In the genomic region with DNA sequence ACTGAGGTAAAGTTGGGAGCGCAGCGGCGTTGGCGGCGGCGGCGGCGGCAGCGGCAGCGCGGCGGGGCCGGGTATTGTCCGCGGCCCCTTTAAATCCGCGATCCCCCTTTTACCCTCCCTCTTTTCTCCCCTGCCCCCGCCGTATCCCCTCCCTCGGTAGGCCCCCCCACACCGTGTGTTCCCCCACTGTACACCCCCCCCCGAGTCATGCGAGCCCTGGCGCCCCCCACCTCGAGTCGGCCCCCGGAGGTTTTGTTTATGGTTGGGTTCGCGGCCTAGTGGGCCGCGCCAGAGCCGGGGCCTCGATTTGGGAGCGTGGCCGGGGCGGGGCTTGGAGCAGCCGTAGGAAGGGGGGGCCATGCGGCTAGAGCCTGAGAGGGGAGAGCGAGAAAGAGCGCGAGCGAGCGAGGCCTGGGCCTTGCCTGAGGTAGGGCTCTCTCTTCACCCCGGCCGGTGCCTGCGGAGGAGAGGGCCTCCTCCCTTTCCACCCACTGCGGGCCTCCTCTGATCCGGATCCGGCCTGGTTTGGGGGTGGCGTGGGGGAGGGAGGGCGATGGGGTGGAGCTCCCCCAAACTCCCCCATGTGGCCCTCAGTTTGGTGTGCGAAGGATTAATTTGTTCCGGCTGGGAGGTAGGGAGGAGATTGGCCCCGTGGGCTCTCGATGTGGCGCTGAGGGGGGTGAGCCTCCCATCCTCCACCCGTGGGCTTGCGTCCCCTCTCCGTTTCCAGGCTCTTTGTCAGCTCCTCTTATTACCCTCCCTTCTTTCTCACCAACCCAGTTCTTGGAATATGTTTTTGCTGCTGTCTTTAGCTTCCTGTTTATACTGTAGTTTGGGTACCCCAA, we compare ENCODE assay signal across 8 cellular contexts. TPM values are rescaled to one million over a fixed set of nuclear protein-coding genes. Genes with fewer than 3 reads are reported as not detected.
A peak's percentile ranks its signal among the peaks of the same experiment; 100 is the strongest.
DNase-seq lines count a peak whose midpoint lies in the region; ATAC-seq and TF ChIP-seq lines count a peak whose summit lies in the region.

No MANE protein-coding gene starts in this region.

- H3K36me3 ChIP-seq in thoracic aorta: peaks cover 14% of the 10 kb centered on the region

- peak overlapping the region; percentile 97 for H3K4me3 ChIP-seq in thoracic aorta

- CTCF ChIA-PET in RWPE1 (lab: Yijun Ruan, JAX): no interaction called here

- no peaks in the 10 kb centered on the region for H3K27me3 ChIP-seq in thoracic aorta (replicated peaks; ENCODE audit: insufficient read depth)

- TF ChIP-seq CTCF in RWPE1 (conservative IDR thresholded peaks at IDR 0.05; ENCODE audit: low read depth): no peak
- TF ChIP-seq CTCF in osteocyte (IDR thresholded peaks at IDR 0.05): no peak
- TF ChIP-seq CTCF in thoracic aorta (IDR thresholded peaks at IDR 0.05): no peak

- ATAC-seq in HG03025 (IDR thresholded peaks at IDR 0.05; ENCODE audit: low FRiP score, unreplicated experiment): peak; percentile 35
- ATAC-seq in thoracic aorta (ENCODE audit: insufficient number of reproducible peaks, low FRiP score, low read depth): peak; percentile 23

- POLR2A ChIA-PET in RWPE1 (lab: Yijun Ruan, JAX; ENCODE audit: low non-redundant PET): interaction anchor here (0.5 to 1.2 kb wide), 2 partner anchors 14 to 1255 kb away, joined by 3 to 4 read pairs; no protein-coding TSS in a partner anchor

- peak overlapping the region; percentile 90 for H3K4me3 Mint-ChIP-seq in osteocyte (ENCODE audit: unreplicated experiment)

- no peaks in the 10 kb centered on the region for H3K9me3 Mint-ChIP-seq in osteocyte (ENCODE audit: unreplicated experiment)

- H3K27ac ChIP-seq in RWPE1 (peak overlapping the region; percentile 92), thoracic aorta (peak overlapping the region; percentile 89 to 97)

- DNase-seq in NCI-H524 (lab: John Stamatoyannopoulos, UW) (peak; percentile 7 to 37), NCI-H524 treated with DMSO at 0.1 percent for 48 hours (lab: John Stamatoyannopoulos, UW) (no peak), RWPE1 (ENCODE audit: low spot score) (peak; percentile 42), glomerular visceral epithelial cell (ENCODE audit: extremely low spot score) (peak; percentile 56), osteocyte (ENCODE audit: extremely low spot score, unreplicated experiment) (peak; percentile 84), thoracic aorta (ENCODE audit: low spot score) (peak; percentile 4)
- DNase-seq in activated gamma-delta T cell treated with anti-CD3 and anti-CD28 coated beads, Interleukin-2, amount 50 U/mL, for 16 hours (ENCODE audit: low read depth): peak; percentile 52

- H3K36me3 Mint-ChIP-seq in osteocyte (ENCODE audit: unreplicated experiment): peaks cover 24% of the 10 kb centered on the region

- H3K27me3 Mint-ChIP-seq in osteocyte (ENCODE audit: unreplicated experiment): no peaks in the 10 kb centered on the region

- H3K27ac Mint-ChIP-seq in osteocyte (ENCODE audit: unreplicated experiment): peak overlapping the region; percentile 99

- no peaks in the 10 kb centered on the region for H3K9me3 ChIP-seq in thoracic aorta

- H3K4me1 ChIP-seq in thoracic aorta (ENCODE audit: control insufficient read depth in 1 of 2, low read depth in 2 of 2): peaks cover 24 to 62% of the 10 kb centered on the region in 2 donors

- peaks cover 54% of the 10 kb centered on the region for H3K4me1 Mint-ChIP-seq in osteocyte (ENCODE audit: unreplicated experiment)

RNA-seq across cellular contexts. Expression of a gene that starts 0.4 kb away (rescaled TPM):
- 224 and 236 TPM in 2 replicates for total RNA-seq in osteocyte
- 100 to 1,000 TPM in 1 of 2 donors, 10 to 100 TPM in 1; 92.1 to 119 TPM for total RNA-seq in thoracic aorta

RNA-seq across cellular contexts. Expression of a gene that starts 15.1 kb away (rescaled TPM):
- total RNA-seq in osteocyte (not detected in 2 replicates), thoracic aorta (not detected)

RNA-seq across cellular contexts. Expression of a gene that starts 29.3 kb away (rescaled TPM):
- total RNA-seq in osteocyte (194 TPM in 2 replicates), thoracic aorta (100 to 1,000 TPM; 146 to 331 TPM)

RNA-seq across cellular contexts. Expression of a gene that starts 51.2 kb away (rescaled TPM):
- 93.7 and 99.9 TPM in 2 replicates for total RNA-seq in osteocyte
- total RNA-seq in thoracic aorta: 10 to 100 TPM; 82.4 to 91.4 TPM
